ENCODE assay signal across 1 cellular context in the genomic region with DNA sequence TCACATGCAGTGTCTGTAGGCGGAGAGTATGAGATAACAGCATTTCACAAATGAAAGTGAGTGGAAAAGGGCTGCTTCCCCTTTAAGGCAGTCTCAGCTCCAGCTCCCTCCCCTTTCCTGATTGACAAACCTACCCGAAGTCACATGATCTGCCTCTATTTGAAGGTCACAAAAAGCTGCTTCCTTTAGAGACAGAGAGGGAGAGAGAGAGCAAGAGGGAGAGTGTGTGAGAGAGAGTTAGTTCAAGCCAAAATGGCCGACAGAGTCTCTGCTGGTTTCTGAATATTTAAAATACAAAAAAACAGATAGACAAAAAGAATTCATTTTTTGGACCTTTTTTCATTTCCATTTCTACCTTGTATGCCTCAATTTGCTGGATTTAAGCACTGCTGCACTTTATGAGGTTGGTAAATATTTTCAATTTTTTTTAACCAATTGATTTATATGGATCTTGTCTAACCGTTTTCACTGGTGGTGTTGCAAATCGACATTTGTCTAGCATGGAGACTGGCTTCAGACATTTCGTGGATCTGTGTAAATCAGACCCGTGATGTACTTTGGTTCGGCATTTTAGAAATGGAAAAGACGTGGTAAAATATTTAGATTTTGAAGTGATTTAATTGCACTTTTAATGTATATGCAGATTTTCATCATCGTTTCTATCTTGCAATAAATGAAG.
TF ChIP-seq lines count a peak whose summit lies in the region.

A gene with protein sequence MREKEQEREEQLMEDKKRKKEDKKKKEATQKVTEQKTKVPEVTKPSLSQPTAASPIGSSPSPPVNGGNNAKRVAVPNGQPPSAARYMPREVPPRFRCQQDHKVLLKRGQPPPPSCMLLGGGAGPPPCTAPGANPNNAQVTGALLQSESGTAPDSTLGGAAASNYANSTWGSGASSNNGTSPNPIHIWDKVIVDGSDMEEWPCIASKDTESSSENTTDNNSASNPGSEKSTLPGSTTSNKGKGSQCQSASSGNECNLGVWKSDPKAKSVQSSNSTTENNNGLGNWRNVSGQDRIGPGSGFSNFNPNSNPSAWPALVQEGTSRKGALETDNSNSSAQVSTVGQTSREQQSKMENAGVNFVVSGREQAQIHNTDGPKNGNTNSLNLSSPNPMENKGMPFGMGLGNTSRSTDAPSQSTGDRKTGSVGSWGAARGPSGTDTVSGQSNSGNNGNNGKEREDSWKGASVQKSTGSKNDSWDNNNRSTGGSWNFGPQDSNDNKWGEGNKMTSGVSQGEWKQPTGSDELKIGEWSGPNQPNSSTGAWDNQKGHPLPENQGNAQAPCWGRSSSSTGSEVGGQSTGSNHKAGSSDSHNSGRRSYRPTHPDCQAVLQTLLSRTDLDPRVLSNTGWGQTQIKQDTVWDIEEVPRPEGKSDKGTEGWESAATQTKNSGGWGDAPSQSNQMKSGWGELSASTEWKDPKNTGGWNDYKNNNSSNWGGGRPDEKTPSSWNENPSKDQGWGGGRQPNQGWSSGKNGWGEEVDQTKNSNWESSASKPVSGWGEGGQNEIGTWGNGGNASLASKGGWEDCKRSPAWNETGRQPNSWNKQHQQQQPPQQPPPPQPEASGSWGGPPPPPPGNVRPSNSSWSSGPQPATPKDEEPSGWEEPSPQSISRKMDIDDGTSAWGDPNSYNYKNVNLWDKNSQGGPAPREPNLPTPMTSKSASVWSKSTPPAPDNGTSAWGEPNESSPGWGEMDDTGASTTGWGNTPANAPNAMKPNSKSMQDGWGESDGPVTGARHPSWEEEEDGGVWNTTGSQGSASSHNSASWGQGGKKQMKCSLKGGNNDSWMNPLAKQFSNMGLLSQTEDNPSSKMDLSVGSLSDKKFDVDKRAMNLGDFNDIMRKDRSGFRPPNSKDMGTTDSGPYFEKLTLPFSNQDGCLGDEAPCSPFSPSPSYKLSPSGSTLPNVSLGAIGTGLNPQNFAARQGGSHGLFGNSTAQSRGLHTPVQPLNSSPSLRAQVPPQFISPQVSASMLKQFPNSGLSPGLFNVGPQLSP (N-terminal part only) (plus strand): TSS at position 188 of the 679 bp plus-strand sequence. CDS start 211 bp downstream, at position 399.

TF ChIP-seq in HepG2, 621 proteins besides CTCF, POLR2A, EP300 and RAD21 (continued from another document and continues in another):
- TF ChIP-seq SOX6 (IDR thresholded peaks at IDR 0.05) (no peak), SOX6 (CRISPR knock-in tag; IDR thresholded peaks at IDR 0.05) (no peak; the same call in 1 of the 2 replicates), ZNF678 (CRISPR knock-in tag; IDR thresholded peaks at IDR 0.05) (no peak), ELF1 (CRISPR knock-in tag; IDR thresholded peaks at IDR 0.05) (peak; percentile 72), AGO2 (optimal IDR thresholded peaks at IDR 0.05; ENCODE audit: low read depth, low read length) (no peak), ZNF737 (CRISPR knock-in tag; IDR thresholded peaks at IDR 0.05; ENCODE audit: borderline replicate concordance) (no peak), ZNF282 (IDR thresholded peaks at IDR 0.05; ENCODE audit: partially characterized antibody) (no peak), ZMYM4 (CRISPR knock-in tag; IDR thresholded peaks at IDR 0.05) (peak; percentile 93), ZNF660 (CRISPR knock-in tag; IDR thresholded peaks at IDR 0.05; ENCODE audit: borderline replicate concordance, low read depth) (no peak), ZNF24 (IDR thresholded peaks at IDR 0.05) (no peak), HMG20B (CRISPR knock-in tag; conservative IDR thresholded peaks at IDR 0.05) (no peak; the same call in 1 of the 2 replicates), ZNF7 (CRISPR knock-in tag; IDR thresholded peaks at IDR 0.05) (no peak), BRD4 (CRISPR knock-in tag; IDR thresholded peaks at IDR 0.05) (peak; percentile 58; the same call in 1 of the 2 replicates), PAWR (CRISPR knock-in tag; IDR thresholded peaks at IDR 0.05; ENCODE audit: borderline replicate concordance) (no peak), SP4 (CRISPR knock-in tag; IDR thresholded peaks at IDR 0.05) (no peak), ZC3H4 (CRISPR knock-in tag; IDR thresholded peaks at IDR 0.05; ENCODE audit: borderline replicate concordance) (no peak), ZNF501 (CRISPR knock-in tag; IDR thresholded peaks at IDR 0.05) (no peak), ZNF251 (CRISPR knock-in tag; IDR thresholded peaks at IDR 0.05) (no peak), HOXA5 (CRISPR knock-in tag; IDR thresholded peaks at IDR 0.05) (peak; percentile 77; the same call in 1 of the 2 replicates), MIXL1 (CRISPR knock-in tag; IDR thresholded peaks at IDR 0.05) (peak; percentile 45; the same call in 1 of the 2 replicates), EEA1 (CRISPR knock-in tag; IDR thresholded peaks at IDR 0.05; ENCODE audit: borderline replicate concordance) (no peak), ETV6 (CRISPR knock-in tag; conservative IDR thresholded peaks at IDR 0.05) (no peak), TCF12 (IDR thresholded peaks at IDR 0.05) (no peak), TCF12 (CRISPR knock-in tag; IDR thresholded peaks at IDR 0.05) (no peak), YY1 (IDR thresholded peaks at IDR 0.05; ENCODE audit: insufficient read depth, insufficient replicate concordance, low read depth, low read length) (peak; percentile 90), TGIF2 (CRISPR knock-in tag; IDR thresholded peaks at IDR 0.05) (no peak), CCAR2 (optimal IDR thresholded peaks at IDR 0.05; ENCODE audit: low read depth, low read length) (no peak), RFXANK (CRISPR knock-in tag; IDR thresholded peaks at IDR 0.05) (no peak)
- TF ChIP-seq, protein P1, sequence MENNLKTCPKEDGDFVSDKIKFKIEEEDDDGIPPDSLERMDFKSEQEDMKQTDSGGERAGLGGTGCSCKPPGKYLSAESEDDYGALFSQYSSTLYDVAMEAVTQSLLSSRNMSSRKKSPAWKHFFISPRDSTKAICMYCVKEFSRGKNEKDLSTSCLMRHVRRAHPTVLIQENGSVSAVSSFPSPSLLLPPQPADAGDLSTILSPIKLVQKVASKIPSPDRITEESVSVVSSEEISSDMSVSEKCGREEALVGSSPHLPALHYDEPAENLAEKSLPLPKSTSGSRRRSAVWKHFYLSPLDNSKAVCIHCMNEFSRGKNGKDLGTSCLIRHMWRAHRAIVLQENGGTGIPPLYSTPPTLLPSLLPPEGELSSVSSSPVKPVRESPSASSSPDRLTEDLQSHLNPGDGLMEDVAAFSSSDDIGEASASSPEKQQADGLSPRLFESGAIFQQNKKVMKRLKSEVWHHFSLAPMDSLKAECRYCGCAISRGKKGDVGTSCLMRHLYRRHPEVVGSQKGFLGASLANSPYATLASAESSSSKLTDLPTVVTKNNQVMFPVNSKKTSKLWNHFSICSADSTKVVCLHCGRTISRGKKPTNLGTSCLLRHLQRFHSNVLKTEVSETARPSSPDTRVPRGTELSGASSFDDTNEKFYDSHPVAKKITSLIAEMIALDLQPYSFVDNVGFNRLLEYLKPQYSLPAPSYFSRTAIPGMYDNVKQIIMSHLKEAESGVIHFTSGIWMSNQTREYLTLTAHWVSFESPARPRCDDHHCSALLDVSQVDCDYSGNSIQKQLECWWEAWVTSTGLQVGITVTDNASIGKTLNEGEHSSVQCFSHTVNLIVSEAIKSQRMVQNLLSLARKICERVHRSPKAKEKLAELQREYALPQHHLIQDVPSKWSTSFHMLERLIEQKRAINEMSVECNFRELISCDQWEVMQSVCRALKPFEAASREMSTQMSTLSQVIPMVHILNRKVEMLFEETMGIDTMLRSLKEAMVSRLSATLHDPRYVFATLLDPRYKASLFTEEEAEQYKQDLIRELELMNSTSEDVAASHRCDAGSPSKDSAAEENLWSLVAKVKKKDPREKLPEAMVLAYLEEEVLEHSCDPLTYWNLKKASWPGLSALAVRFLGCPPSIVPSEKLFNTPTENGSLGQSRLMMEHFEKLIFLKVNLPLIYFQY (CRISPR knock-in tag; IDR thresholded peaks at IDR 0.05; ENCODE audit: borderline replicate concordance): no peak
- TF ChIP-seq, protein P2, sequence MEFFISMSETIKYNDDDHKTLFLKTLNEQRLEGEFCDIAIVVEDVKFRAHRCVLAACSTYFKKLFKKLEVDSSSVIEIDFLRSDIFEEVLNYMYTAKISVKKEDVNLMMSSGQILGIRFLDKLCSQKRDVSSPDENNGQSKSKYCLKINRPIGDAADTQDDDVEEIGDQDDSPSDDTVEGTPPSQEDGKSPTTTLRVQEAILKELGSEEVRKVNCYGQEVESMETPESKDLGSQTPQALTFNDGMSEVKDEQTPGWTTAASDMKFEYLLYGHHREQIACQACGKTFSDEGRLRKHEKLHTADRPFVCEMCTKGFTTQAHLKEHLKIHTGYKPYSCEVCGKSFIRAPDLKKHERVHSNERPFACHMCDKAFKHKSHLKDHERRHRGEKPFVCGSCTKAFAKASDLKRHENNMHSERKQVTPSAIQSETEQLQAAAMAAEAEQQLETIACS (CRISPR knock-in tag; IDR thresholded peaks at IDR 0.05): no peak
- TF ChIP-seq, protein P3, sequence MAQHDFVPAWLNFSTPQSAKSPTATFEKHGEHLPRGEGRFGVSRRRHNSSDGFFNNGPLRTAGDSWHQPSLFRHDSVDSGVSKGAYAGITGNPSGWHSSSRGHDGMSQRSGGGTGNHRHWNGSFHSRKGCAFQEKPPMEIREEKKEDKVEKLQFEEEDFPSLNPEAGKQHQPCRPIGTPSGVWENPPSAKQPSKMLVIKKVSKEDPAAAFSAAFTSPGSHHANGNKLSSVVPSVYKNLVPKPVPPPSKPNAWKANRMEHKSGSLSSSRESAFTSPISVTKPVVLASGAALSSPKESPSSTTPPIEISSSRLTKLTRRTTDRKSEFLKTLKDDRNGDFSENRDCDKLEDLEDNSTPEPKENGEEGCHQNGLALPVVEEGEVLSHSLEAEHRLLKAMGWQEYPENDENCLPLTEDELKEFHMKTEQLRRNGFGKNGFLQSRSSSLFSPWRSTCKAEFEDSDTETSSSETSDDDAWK (CRISPR knock-in tag; IDR thresholded peaks at IDR 0.05): no peak
- TF ChIP-seq, protein P4, sequence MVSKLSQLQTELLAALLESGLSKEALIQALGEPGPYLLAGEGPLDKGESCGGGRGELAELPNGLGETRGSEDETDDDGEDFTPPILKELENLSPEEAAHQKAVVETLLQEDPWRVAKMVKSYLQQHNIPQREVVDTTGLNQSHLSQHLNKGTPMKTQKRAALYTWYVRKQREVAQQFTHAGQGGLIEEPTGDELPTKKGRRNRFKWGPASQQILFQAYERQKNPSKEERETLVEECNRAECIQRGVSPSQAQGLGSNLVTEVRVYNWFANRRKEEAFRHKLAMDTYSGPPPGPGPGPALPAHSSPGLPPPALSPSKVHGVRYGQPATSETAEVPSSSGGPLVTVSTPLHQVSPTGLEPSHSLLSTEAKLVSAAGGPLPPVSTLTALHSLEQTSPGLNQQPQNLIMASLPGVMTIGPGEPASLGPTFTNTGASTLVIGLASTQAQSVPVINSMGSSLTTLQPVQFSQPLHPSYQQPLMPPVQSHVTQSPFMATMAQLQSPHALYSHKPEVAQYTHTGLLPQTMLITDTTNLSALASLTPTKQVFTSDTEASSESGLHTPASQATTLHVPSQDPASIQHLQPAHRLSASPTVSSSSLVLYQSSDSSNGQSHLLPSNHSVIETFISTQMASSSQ (IDR thresholded peaks at IDR 0.05; ENCODE audit: low read depth): no peak
- TF ChIP-seq, protein P4 (CRISPR knock-in tag; IDR thresholded peaks at IDR 0.05; ENCODE audit: borderline replicate concordance): no peak
- TF ChIP-seq, protein P5, sequence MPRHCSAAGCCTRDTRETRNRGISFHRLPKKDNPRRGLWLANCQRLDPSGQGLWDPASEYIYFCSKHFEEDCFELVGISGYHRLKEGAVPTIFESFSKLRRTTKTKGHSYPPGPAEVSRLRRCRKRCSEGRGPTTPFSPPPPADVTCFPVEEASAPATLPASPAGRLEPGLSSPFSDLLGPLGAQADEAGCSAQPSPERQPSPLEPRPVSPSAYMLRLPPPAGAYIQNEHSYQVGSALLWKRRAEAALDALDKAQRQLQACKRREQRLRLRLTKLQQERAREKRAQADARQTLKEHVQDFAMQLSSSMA (CRISPR knock-in tag; IDR thresholded peaks at IDR 0.05): no peak
- TF ChIP-seq, protein P6, sequence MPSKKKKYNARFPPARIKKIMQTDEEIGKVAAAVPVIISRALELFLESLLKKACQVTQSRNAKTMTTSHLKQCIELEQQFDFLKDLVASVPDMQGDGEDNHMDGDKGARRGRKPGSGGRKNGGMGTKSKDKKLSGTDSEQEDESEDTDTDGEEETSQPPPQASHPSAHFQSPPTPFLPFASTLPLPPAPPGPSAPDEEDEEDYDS (CRISPR knock-in tag; IDR thresholded peaks at IDR 0.05): peak; percentile 97
- TF ChIP-seq, protein P7, sequence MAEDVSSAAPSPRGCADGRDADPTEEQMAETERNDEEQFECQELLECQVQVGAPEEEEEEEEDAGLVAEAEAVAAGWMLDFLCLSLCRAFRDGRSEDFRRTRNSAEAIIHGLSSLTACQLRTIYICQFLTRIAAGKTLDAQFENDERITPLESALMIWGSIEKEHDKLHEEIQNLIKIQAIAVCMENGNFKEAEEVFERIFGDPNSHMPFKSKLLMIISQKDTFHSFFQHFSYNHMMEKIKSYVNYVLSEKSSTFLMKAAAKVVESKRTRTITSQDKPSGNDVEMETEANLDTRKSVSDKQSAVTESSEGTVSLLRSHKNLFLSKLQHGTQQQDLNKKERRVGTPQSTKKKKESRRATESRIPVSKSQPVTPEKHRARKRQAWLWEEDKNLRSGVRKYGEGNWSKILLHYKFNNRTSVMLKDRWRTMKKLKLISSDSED (CRISPR knock-in tag; IDR thresholded peaks at IDR 0.05): no peak
- TF ChIP-seq, protein P8, sequence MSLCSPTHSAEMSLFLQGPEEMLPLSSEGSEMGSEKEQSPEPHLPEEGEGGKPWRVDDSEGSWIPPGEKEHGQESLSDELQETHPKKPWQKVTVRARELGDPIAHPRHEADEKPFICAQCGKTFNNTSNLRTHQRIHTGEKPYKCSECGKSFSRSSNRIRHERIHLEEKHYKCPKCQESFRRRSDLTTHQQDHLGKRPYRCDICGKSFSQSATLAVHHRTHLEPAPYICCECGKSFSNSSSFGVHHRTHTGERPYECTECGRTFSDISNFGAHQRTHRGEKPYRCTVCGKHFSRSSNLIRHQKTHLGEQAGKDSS (CRISPR knock-in tag; IDR thresholded peaks at IDR 0.05; ENCODE audit: borderline replicate concordance, low read depth): no peak
- TF ChIP-seq, protein P9, sequence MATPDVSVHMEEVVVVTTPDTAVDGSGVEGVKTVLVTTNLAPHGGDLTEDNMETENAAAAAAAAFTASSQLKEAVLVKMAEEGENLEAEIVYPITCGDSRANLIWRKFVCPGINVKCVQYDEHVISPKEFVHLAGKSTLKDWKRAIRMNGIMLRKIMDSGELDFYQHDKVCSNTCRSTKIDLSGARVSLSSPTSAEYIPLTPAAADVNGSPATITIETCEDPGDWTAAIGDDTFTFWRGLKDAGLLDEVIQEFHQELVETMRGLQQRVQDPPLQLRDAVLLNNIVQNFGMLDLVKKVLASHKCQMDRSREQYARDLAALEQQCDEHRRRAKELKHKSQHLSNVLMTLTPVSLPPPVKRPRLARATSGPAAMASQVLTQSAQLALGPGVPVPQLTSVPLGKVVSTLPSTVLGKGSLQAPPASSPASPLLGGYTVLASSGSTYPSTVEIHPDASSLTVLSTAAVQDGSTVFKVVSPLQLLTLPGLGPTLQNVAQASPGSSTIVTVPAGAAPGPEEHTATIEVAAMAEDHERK (CRISPR knock-in tag; IDR thresholded peaks at IDR 0.05; ENCODE audit: low read depth): no peak
